ENCODE assay signal across 23 cellular contexts in genomic region chr4:21130606-21131005, GRCh38.
"Had no signal": no experiment of that assay in that cellular context is flagged by ENCODE, and none has a peak within 500 bp of the region (broad histone marks: within the 10 kb centered on the region; RNA-seq: fewer than 3 reads in every experiment).

No MANE protein-coding gene starts in this region.

- H3K4me3 ChIP-seq: coronary artery, dorsolateral prefrontal cortex, esophagus muscularis mucosa, heart right ventricle, left lung, lower lobe of right lung, mucosa of descending colon had no signal

- DNase-seq: dermis blood vessel endothelial cell; dorsolateral prefrontal cortex; effector CD4-positive, alpha-beta T cell; effector memory CD4-positive, alpha-beta T cell; foreskin keratinocyte; glutamatergic neuron; head of caudate nucleus; heart right ventricle; hippocampal formation; left cardiac atrium; left lung; left ventricle myocardium superior; lower lobe of right lung; mesenchymal stem cell; mucosa of descending colon; naive B cell had no signal

- H3K4me1 ChIP-seq: foreskin keratinocyte, heart right ventricle, left lung, lower lobe of right lung had no signal

- H3K27ac ChIP-seq: coronary artery, dorsolateral prefrontal cortex, esophagus muscularis mucosa, foreskin keratinocyte, heart right ventricle, left lung, lower lobe of right lung had no signal

- FAIRE-seq: colon, endothelial cell of umbilical vein, frontal cortex, islet of Langerhans, keratinocyte had no signal

- ATAC-seq: foreskin keratinocyte, heart right ventricle, left cardiac atrium, left lung, left ventricle myocardium superior, lower lobe of right lung, mucosa of descending colon had no signal

- H3K27me3 ChIP-seq: dorsolateral prefrontal cortex, esophagus muscularis mucosa, foreskin keratinocyte, heart right ventricle, left lung had no signal

- H3K36me3 ChIP-seq: esophagus muscularis mucosa, heart right ventricle, left lung, lower lobe of right lung had no signal

- H3K9me3 ChIP-seq: esophagus muscularis mucosa, left lung, lower lobe of right lung, mucosa of descending colon had no signal
